Comparison of ENCODE assay signal across 8 cellular contexts in genomic region chr7:100604976-100605911, GRCh38. TPM values are rescaled to one million over a fixed set of nuclear protein-coding genes. Genes with fewer than 3 reads are reported as not detected.
DNase-seq lines count a peak whose midpoint lies in the region; ATAC-seq, FAIRE-seq and TF ChIP-seq lines count a peak whose summit lies in the region.

No MANE protein-coding gene starts in this region.

- no peak for TF ChIP-seq EP300 in HepG2 (IDR thresholded peaks at IDR 0.05; ENCODE audit: low read depth in 2 of 2, low read length in 2 of 2)
- TF ChIP-seq EP300 in HepG2 (CRISPR knock-in tag; IDR thresholded peaks at IDR 0.05; ENCODE audit: borderline replicate concordance), result no peak

- ATAC-seq in HepG2, result no peak
- peak; percentile 33 for ATAC-seq in left ventricle myocardium superior
- ATAC-seq in GM21423 (IDR thresholded peaks at IDR 0.05; ENCODE audit: unreplicated experiment), result no peak

- TF ChIP-seq POLR2A in HepG2 (IDR thresholded peaks at IDR 0.05; ENCODE audit: insufficient read depth in 1 of 2, low read depth in 2 of 2, low read length in 2 of 2) (no peak), H54 (IDR thresholded peaks at IDR 0.05; ENCODE audit: low read depth, low read length) (no peak)

- no TSS peak for BruUV-seq in HepG2 (replicated peaks; lab: Mats Ljungman, UMichigan)

- H3K36me3 ChIP-seq in liver (ENCODE audit: control insufficient read depth in 4 of 4, insufficient read depth in 3 of 4, low read depth in 1 of 4, low read length in 3 of 4) (no peaks in the 10 kb centered on the region), HepG2 (replicated peaks in 1 of 2; ENCODE audit: control insufficient read depth in 1 of 2, insufficient read depth in 2 of 2, low read length in 2 of 2) (no peaks in the 10 kb centered on the region)

- H3K4me1 ChIP-seq in liver (ENCODE audit: control insufficient read depth in 4 of 4, insufficient read depth in 4 of 4, low read length in 3 of 4) (peaks cover 8 to 37% (median 21%) of the 10 kb centered on the region in 4 donors), HepG2 (ENCODE audit: insufficient read depth, low read length) (peaks cover 39% of the 10 kb centered on the region)

- no peak overlapping the region for H2AFZ ChIP-seq in HepG2 (ENCODE audit: low read length)

- H3K27ac ChIP-seq in liver (ENCODE audit: low read depth in 1 of 2, low read length in 2 of 2) (peak overlapping the region; percentile 60 to 67), HepG2 (ENCODE audit: extremely low read length, insufficient read depth, low read length) (no peak overlapping the region)

- intact Hi-C loops in HepG2 (cut with micrococcal nuclease; ENCODE audit: unreplicated experiment) (no loop called here), left ventricle myocardium superior (cut with micrococcal nuclease) (no loop called here)

- H3K4me3 ChIP-seq in liver (ENCODE audit: low read depth in 1 of 3, low read length in 3 of 3), result peak overlapping the region in 2 of 3 donors; percentile 64 to 74
- no peak overlapping the region for H3K4me3 ChIP-seq in HepG2 (replicated peaks in 1 of 3; ENCODE audit: insufficient read depth in 1 of 3, low read depth in 2 of 3, low read length in 3 of 3)
- H3K4me3 ChIP-seq in skeletal muscle cell (ENCODE audit: low read depth, low read length), result peak overlapping the region; percentile 57

- in situ Hi-C loops in HepG2 (cut with HindIII; ENCODE audit: extremely low pct_ligation_motif_present, low pct_unique_long_range_greater_than_20kb), result no loop called here

- H3K4me2 ChIP-seq in HepG2 (ENCODE audit: low read depth, low read length), result no peak overlapping the region

- TF ChIP-seq RAD21 in liver (IDR thresholded peaks at IDR 0.05) (no peak), HepG2 (CRISPR knock-in tag; IDR thresholded peaks at IDR 0.05) (no peak)

- DNase-seq in HepG2 (ENCODE audit: low spot score), result no peak
- peak; percentile 21 for DNase-seq in activated gamma-delta T cell treated with Interleukin-2 at 50 U/mL for 16 hours
- DNase-seq in left ventricle myocardium superior, result peak; percentile 77
- no peak for DNase-seq in skeletal muscle cell (ENCODE audit: low read depth)
- no peak for DNase-seq in effector CD4-positive, alpha-beta T cell
- no peak for DNase-seq in H54 (ENCODE audit: insufficient read length, low spot score)

- TF ChIP-seq CTCF in liver (IDR thresholded peaks at IDR 0.05; ENCODE audit: low read depth, low read length, missing input control), result no peak
- TF ChIP-seq CTCF in HepG2 (CRISPR knock-in tag; IDR thresholded peaks at IDR 0.05), result no peak

- 10% methylated on average over 68 of the region's 68 CpGs for WGBS in liver
- 95% methylated on average over 67 of the region's 68 CpGs for WGBS in HepG2 (ENCODE audit: low lambda C conversion rate)

- no peaks in the 10 kb centered on the region for H4K20me1 ChIP-seq in HepG2 (ENCODE audit: insufficient read depth, low read length)

- no peak for FAIRE-seq in HepG2 (lab: Jason Lieb, UNC)
- no peak for FAIRE-seq in H54 (lab: Jason Lieb, UNC)

- H3K27me3 ChIP-seq in liver (ENCODE audit: control insufficient read depth in 4 of 4, insufficient read depth in 4 of 4, low read length in 3 of 4) (no peaks in the 10 kb centered on the region), HepG2 (ENCODE audit: control insufficient read depth in 1 of 2, insufficient read depth in 2 of 2, low read length in 2 of 2) (no peaks in the 10 kb centered on the region)

- POLR2A ChIA-PET in HepG2 (lab: Yijun Ruan, JAX), result no interaction called here

- CTCF ChIA-PET in HepG2 (lab: Yijun Ruan, JAX; ENCODE audit: low intra/inter-chr PET ratio, low total read pairs), result no interaction called here

- H3K9ac ChIP-seq in liver (ENCODE audit: low read depth in 1 of 2, low read length in 2 of 2) (no peak overlapping the region), HepG2 (ENCODE audit: insufficient read depth, low read depth, low read length) (no peak overlapping the region)

- no peaks in the 10 kb centered on the region for H3K79me2 ChIP-seq in HepG2 (ENCODE audit: insufficient read depth, low read length)

- H3K9me3 ChIP-seq in liver (ENCODE audit: control insufficient read depth in 4 of 4, low read length in 3 of 4), result no peaks in the 10 kb centered on the region
- no peaks in the 10 kb centered on the region for H3K9me3 ChIP-seq in HepG2 (ENCODE audit: low read length)

RNA-seq across cellular contexts. Expression of gene PCOLCE, which starts 3.1 kb away (rescaled TPM):
- total RNA-seq in liver, result 10 to 100 TPM in 1 of 2 donors, 1 to 10 TPM in 1; 6.7 to 13.1 TPM
- polyA plus RNA-seq in liver, result 10 to 100 TPM; 10.4 to 38.2 TPM
- total RNA-seq in HepG2 (2016; rRNA removed; fragmentation: Illumina TruSeq; extraction: Trizol), result 3.9 and 16.0 TPM in 2 replicates
- total RNA-seq in HepG2 (2016; cell fraction: cytosol; rRNA removed; fragmentation: Illumina TruSeq; extraction: Trizol; ENCODE audit: low read depth), result 2.1 and 2.3 TPM in 2 replicates
- 3.3 and 18.3 TPM in 2 replicates for total RNA-seq in HepG2 (2016; cell fraction: insoluble cytoplasmic fraction; rRNA removed; fragmentation: Illumina TruSeq; extraction: Trizol)
- total RNA-seq in HepG2 (2016; cell fraction: membrane; rRNA removed; fragmentation: Illumina TruSeq; extraction: Trizol), result 1.9 and 2.0 TPM in 2 replicates
- 20.4 and 23.8 TPM in 2 replicates for total RNA-seq in HepG2 (2016; cell fraction: nucleus; rRNA removed; fragmentation: Illumina TruSeq; extraction: Trizol)
- 5.3 and 6.9 TPM in 2 replicates for polyA plus RNA-seq in HepG2 (2011; rRNA removed)
- polyA plus RNA-seq in HepG2 (2011; cell fraction: cytosol; rRNA removed), result 3.1 and 3.4 TPM in 2 replicates
- 62.1 and 64.1 TPM in 2 replicates for polyA plus RNA-seq in HepG2 (2011; cell fraction: nucleus; rRNA removed)
- polyA plus RNA-seq in HepG2 (2012), result 15.6 and 28.9 TPM in 2 replicates
- polyA plus RNA-seq in HepG2 (2016; cell fraction: cytosol; fragmentation: Illumina TruSeq; extraction: Trizol; ENCODE audit: low read depth), result 3.5 and 3.8 TPM in 2 replicates
- polyA plus RNA-seq in HepG2 (2016; cell fraction: insoluble cytoplasmic fraction; fragmentation: Illumina TruSeq; extraction: Trizol; ENCODE audit: low read depth), result 6.3 and 9.1 TPM in 2 replicates
- 3.4 and 3.6 TPM in 2 replicates for polyA plus RNA-seq in HepG2 (2016; cell fraction: membrane; fragmentation: Illumina TruSeq; extraction: Trizol; ENCODE audit: low read depth)
- 81.2 and 84.3 TPM in 2 replicates for polyA plus RNA-seq in HepG2 (2016; cell fraction: nucleus; fragmentation: Illumina TruSeq; extraction: Trizol; ENCODE audit: insufficient read depth, low read depth)
- 1.7 and 2.2 TPM in 2 replicates for polyA minus RNA-seq in HepG2 (2011; rRNA and poly(A)+ RNA removed; ENCODE audit: low replicate concordance)
- polyA minus RNA-seq in HepG2 (2011; cell fraction: cytosol; rRNA and poly(A)+ RNA removed), result 3.4 and 4.9 TPM in 2 replicates
- 7.1 and 9.0 TPM in 2 replicates for polyA minus RNA-seq in HepG2 (2011; cell fraction: nucleus; rRNA and poly(A)+ RNA removed)
- 40.4 TPM for total RNA-seq in left ventricle myocardium superior

RNA-seq across cellular contexts. Expression of gene MOSPD3, which starts 7.1 kb away (rescaled TPM):
- total RNA-seq in liver, result 1 to 10 TPM; 3.5 to 6.3 TPM
- 10 to 100 TPM; 10.8 to 15.7 TPM for polyA plus RNA-seq in liver
- 6.1 and 7.6 TPM in 2 replicates for total RNA-seq in HepG2 (2016; rRNA removed; fragmentation: Illumina TruSeq; extraction: Trizol)
- total RNA-seq in HepG2 (2016; cell fraction: cytosol; rRNA removed; fragmentation: Illumina TruSeq; extraction: Trizol; ENCODE audit: low read depth), result 12.3 and 20.4 TPM in 2 replicates
- 4.0 and 7.0 TPM in 2 replicates for total RNA-seq in HepG2 (2016; cell fraction: insoluble cytoplasmic fraction; rRNA removed; fragmentation: Illumina TruSeq; extraction: Trizol)
- 15.9 and 22.1 TPM in 2 replicates for total RNA-seq in HepG2 (2016; cell fraction: membrane; rRNA removed; fragmentation: Illumina TruSeq; extraction: Trizol)
- total RNA-seq in HepG2 (2016; cell fraction: nucleus; rRNA removed; fragmentation: Illumina TruSeq; extraction: Trizol), result 4.2 and 6.2 TPM in 2 replicates
- polyA plus RNA-seq in HepG2 (2011; rRNA removed), result 8.6 and 8.8 TPM in 2 replicates
- 3.9 and 6.3 TPM in 2 replicates for polyA plus RNA-seq in HepG2 (2011; cell fraction: cytosol; rRNA removed)
- 21.4 and 23.3 TPM in 2 replicates for polyA plus RNA-seq in HepG2 (2011; cell fraction: nucleus; rRNA removed)
- 7.9 and 11.0 TPM in 2 replicates for polyA plus RNA-seq in HepG2 (2012)
- 45.9 and 64.3 TPM in 2 replicates for polyA plus RNA-seq in HepG2 (2016; cell fraction: cytosol; fragmentation: Illumina TruSeq; extraction: Trizol; ENCODE audit: low read depth)
- 15.6 and 23.4 TPM in 2 replicates for polyA plus RNA-seq in HepG2 (2016; cell fraction: insoluble cytoplasmic fraction; fragmentation: Illumina TruSeq; extraction: Trizol; ENCODE audit: low read depth)
- polyA plus RNA-seq in HepG2 (2016; cell fraction: membrane; fragmentation: Illumina TruSeq; extraction: Trizol; ENCODE audit: low read depth), result 47.5 and 59.2 TPM in 2 replicates
- polyA plus RNA-seq in HepG2 (2016; cell fraction: nucleus; fragmentation: Illumina TruSeq; extraction: Trizol; ENCODE audit: insufficient read depth, low read depth), result 17.4 and 18.3 TPM in 2 replicates
- polyA minus RNA-seq in HepG2 (2011; rRNA and poly(A)+ RNA removed; ENCODE audit: low replicate concordance), result 3.9 and 4.7 TPM in 2 replicates
- polyA minus RNA-seq in HepG2 (2011; cell fraction: cytosol; rRNA and poly(A)+ RNA removed), result 1.7 and 2.4 TPM in 2 replicates
- 4.5 and 5.2 TPM in 2 replicates for polyA minus RNA-seq in HepG2 (2011; cell fraction: nucleus; rRNA and poly(A)+ RNA removed)
- 9.1 TPM for total RNA-seq in left ventricle myocardium superior

RNA-seq across cellular contexts. Expression of gene FBXO24, which starts 19.1 kb away (rescaled TPM):
- 1 to 10 TPM in 1 of 2 donors, under 1 TPM in 1; 0.67 to 1.3 TPM for total RNA-seq in liver
- polyA plus RNA-seq in liver, result under 1 TPM; 0.25 to 0.32 TPM
- total RNA-seq in HepG2 (2016; rRNA removed; fragmentation: Illumina TruSeq; extraction: Trizol), result 0.13 and 0.20 TPM in 2 replicates
- 0.18 and 0.61 TPM in 2 replicates for total RNA-seq in HepG2 (2016; cell fraction: cytosol; rRNA removed; fragmentation: Illumina TruSeq; extraction: Trizol; ENCODE audit: low read depth)
- total RNA-seq in HepG2 (2016; cell fraction: insoluble cytoplasmic fraction; rRNA removed; fragmentation: Illumina TruSeq; extraction: Trizol), result 0.24 TPM in 1 of 2 replicates, not detected in the other
- 0.12 and 0.21 TPM in 2 replicates for total RNA-seq in HepG2 (2016; cell fraction: membrane; rRNA removed; fragmentation: Illumina TruSeq; extraction: Trizol)
- 0.56 TPM in 1 of 2 replicates, not detected in the other for total RNA-seq in HepG2 (2016; cell fraction: nucleus; rRNA removed; fragmentation: Illumina TruSeq; extraction: Trizol)
- 0.31 and 0.55 TPM in 2 replicates for polyA plus RNA-seq in HepG2 (2011; rRNA removed)
- polyA plus RNA-seq in HepG2 (2011; cell fraction: cytosol; rRNA removed), result 0.31 and 0.32 TPM in 2 replicates
- 2.0 and 2.1 TPM in 2 replicates for polyA plus RNA-seq in HepG2 (2011; cell fraction: nucleus; rRNA removed)
- polyA plus RNA-seq in HepG2 (2012), result 0.15 and 0.31 TPM in 2 replicates
- 0.08 and 0.10 TPM in 2 replicates for polyA plus RNA-seq in HepG2 (2016; cell fraction: cytosol; fragmentation: Illumina TruSeq; extraction: Trizol; ENCODE audit: low read depth)
- polyA plus RNA-seq in HepG2 (2016; cell fraction: insoluble cytoplasmic fraction; fragmentation: Illumina TruSeq; extraction: Trizol; ENCODE audit: low read depth), result 0.21 and 0.26 TPM in 2 replicates
- polyA plus RNA-seq in HepG2 (2016; cell fraction: membrane; fragmentation: Illumina TruSeq; extraction: Trizol; ENCODE audit: low read depth), result 0.14 and 0.22 TPM in 2 replicates
- polyA plus RNA-seq in HepG2 (2016; cell fraction: nucleus; fragmentation: Illumina TruSeq; extraction: Trizol; ENCODE audit: insufficient read depth, low read depth), result 0.38 and 0.51 TPM in 2 replicates
- 0.80 and 0.94 TPM in 2 replicates for polyA minus RNA-seq in HepG2 (2011; rRNA and poly(A)+ RNA removed; ENCODE audit: low replicate concordance)
- polyA minus RNA-seq in HepG2 (2011; cell fraction: cytosol; rRNA and poly(A)+ RNA removed), result not detected in 2 replicates
- 0.26 and 0.50 TPM in 2 replicates for polyA minus RNA-seq in HepG2 (2011; cell fraction: nucleus; rRNA and poly(A)+ RNA removed)
- 0.77 TPM for total RNA-seq in left ventricle myocardium superior

RNA-seq across cellular contexts. Expression of gene LRCH4, which starts 19.3 kb away (rescaled TPM):
- 10 to 100 TPM in 1 of 2 donors, 1 to 10 TPM in 1; 8.2 to 25.8 TPM for total RNA-seq in liver
- 10 to 100 TPM in 1 of 2 donors, 1 to 10 TPM in 1; 9.1 to 16.9 TPM for polyA plus RNA-seq in liver
- total RNA-seq in HepG2 (2016; rRNA removed; fragmentation: Illumina TruSeq; extraction: Trizol), result 2.9 and 7.0 TPM in 2 replicates
- 10.0 and 10.9 TPM in 2 replicates for total RNA-seq in HepG2 (2016; cell fraction: cytosol; rRNA removed; fragmentation: Illumina TruSeq; extraction: Trizol; ENCODE audit: low read depth)
- 3.0 and 6.9 TPM in 2 replicates for total RNA-seq in HepG2 (2016; cell fraction: insoluble cytoplasmic fraction; rRNA removed; fragmentation: Illumina TruSeq; extraction: Trizol)
- 2.9 and 3.8 TPM in 2 replicates for total RNA-seq in HepG2 (2016; cell fraction: membrane; rRNA removed; fragmentation: Illumina TruSeq; extraction: Trizol)
- 9.9 and 11.5 TPM in 2 replicates for total RNA-seq in HepG2 (2016; cell fraction: nucleus; rRNA removed; fragmentation: Illumina TruSeq; extraction: Trizol)
- polyA plus RNA-seq in HepG2 (2011; rRNA removed), result 9.3 and 11.1 TPM in 2 replicates
- polyA plus RNA-seq in HepG2 (2011; cell fraction: cytosol; rRNA removed), result 1.9 and 2.9 TPM in 2 replicates
- polyA plus RNA-seq in HepG2 (2011; cell fraction: nucleus; rRNA removed), result 106 and 117 TPM in 2 replicates
- polyA plus RNA-seq in HepG2 (2012), result 10.1 and 13.5 TPM in 2 replicates
- polyA plus RNA-seq in HepG2 (2016; cell fraction: cytosol; fragmentation: Illumina TruSeq; extraction: Trizol; ENCODE audit: low read depth), result 1.1 and 1.2 TPM in 2 replicates
- polyA plus RNA-seq in HepG2 (2016; cell fraction: insoluble cytoplasmic fraction; fragmentation: Illumina TruSeq; extraction: Trizol; ENCODE audit: low read depth), result 5.9 and 7.3 TPM in 2 replicates
- polyA plus RNA-seq in HepG2 (2016; cell fraction: membrane; fragmentation: Illumina TruSeq; extraction: Trizol; ENCODE audit: low read depth), result 1.5 and 2.1 TPM in 2 replicates
- 38.5 and 39.0 TPM in 2 replicates for polyA plus RNA-seq in HepG2 (2016; cell fraction: nucleus; fragmentation: Illumina TruSeq; extraction: Trizol; ENCODE audit: insufficient read depth, low read depth)
- polyA minus RNA-seq in HepG2 (2011; rRNA and poly(A)+ RNA removed; ENCODE audit: low replicate concordance), result 11.4 and 13.8 TPM in 2 replicates
- polyA minus RNA-seq in HepG2 (2011; cell fraction: cytosol; rRNA and poly(A)+ RNA removed), result 8.0 and 17.6 TPM in 2 replicates
- polyA minus RNA-seq in HepG2 (2011; cell fraction: nucleus; rRNA and poly(A)+ RNA removed), result 25.9 and 27.4 TPM in 2 replicates
- 27.3 TPM for total RNA-seq in left ventricle myocardium superior

RNA-seq across cellular contexts. Expression of gene SAP25, which starts 31.5 kb away (rescaled TPM):
- under 1 TPM in 1 of 2 donors, not detected in 1; 0.33 TPM for total RNA-seq in liver
- under 1 TPM; 0.56 to 0.84 TPM for polyA plus RNA-seq in liver
- 0.15 TPM in 1 of 2 replicates, not detected in the other for total RNA-seq in HepG2 (2016; rRNA removed; fragmentation: Illumina TruSeq; extraction: Trizol)
- total RNA-seq in HepG2 (2016; cell fraction: cytosol; rRNA removed; fragmentation: Illumina TruSeq; extraction: Trizol; ENCODE audit: low read depth), result not detected in 2 replicates
- not detected in 2 replicates for total RNA-seq in HepG2 (2016; cell fraction: insoluble cytoplasmic fraction; rRNA removed; fragmentation: Illumina TruSeq; extraction: Trizol)
- not detected in 2 replicates for total RNA-seq in HepG2 (2016; cell fraction: membrane; rRNA removed; fragmentation: Illumina TruSeq; extraction: Trizol)
- total RNA-seq in HepG2 (2016; cell fraction: nucleus; rRNA removed; fragmentation: Illumina TruSeq; extraction: Trizol), result not detected in 2 replicates
- 0.20 TPM in 2 replicates for polyA plus RNA-seq in HepG2 (2011; rRNA removed)
- 0.13 TPM in 1 of 2 replicates, not detected in the other for polyA plus RNA-seq in HepG2 (2011; cell fraction: cytosol; rRNA removed)
- polyA plus RNA-seq in HepG2 (2011; cell fraction: nucleus; rRNA removed), result 2.5 and 2.6 TPM in 2 replicates
- polyA plus RNA-seq in HepG2 (2012), result 0.70 and 1.9 TPM in 2 replicates
- polyA plus RNA-seq in HepG2 (2016; cell fraction: cytosol; fragmentation: Illumina TruSeq; extraction: Trizol; ENCODE audit: low read depth), result 0.32 and 0.41 TPM in 2 replicates
- not detected in 2 replicates for polyA plus RNA-seq in HepG2 (2016; cell fraction: insoluble cytoplasmic fraction; fragmentation: Illumina TruSeq; extraction: Trizol; ENCODE audit: low read depth)
- not detected in 2 replicates for polyA plus RNA-seq in HepG2 (2016; cell fraction: membrane; fragmentation: Illumina TruSeq; extraction: Trizol; ENCODE audit: low read depth)
- polyA plus RNA-seq in HepG2 (2016; cell fraction: nucleus; fragmentation: Illumina TruSeq; extraction: Trizol; ENCODE audit: insufficient read depth, low read depth), result not detected in 2 replicates
- polyA minus RNA-seq in HepG2 (2011; rRNA and poly(A)+ RNA removed; ENCODE audit: low replicate concordance), result not detected in 2 replicates
- not detected in 2 replicates for polyA minus RNA-seq in HepG2 (2011; cell fraction: cytosol; rRNA and poly(A)+ RNA removed)
- polyA minus RNA-seq in HepG2 (2011; cell fraction: nucleus; rRNA and poly(A)+ RNA removed), result not detected in 2 replicates
- total RNA-seq in left ventricle myocardium superior, result 0.77 TPM

Comparison
In these comparisons a context has a peak if more than half of its experiments do, and no peak if none do; other contexts are left out.
1. H3K4me3 ChIP-seq: peak in liver (2 of 3) and skeletal muscle cell (single experiment); none in HepG2 (0 of 3).
2. DNase-seq: peak in activated gamma-delta T cell treated with Interleukin-2 at 50 U/mL for 16 hours (single experiment) and left ventricle myocardium superior (single experiment); none in HepG2 (single experiment), skeletal muscle cell (single experiment), effector CD4-positive, alpha-beta T cell (single experiment) and H54 (single experiment).